In the genomic region with DNA sequence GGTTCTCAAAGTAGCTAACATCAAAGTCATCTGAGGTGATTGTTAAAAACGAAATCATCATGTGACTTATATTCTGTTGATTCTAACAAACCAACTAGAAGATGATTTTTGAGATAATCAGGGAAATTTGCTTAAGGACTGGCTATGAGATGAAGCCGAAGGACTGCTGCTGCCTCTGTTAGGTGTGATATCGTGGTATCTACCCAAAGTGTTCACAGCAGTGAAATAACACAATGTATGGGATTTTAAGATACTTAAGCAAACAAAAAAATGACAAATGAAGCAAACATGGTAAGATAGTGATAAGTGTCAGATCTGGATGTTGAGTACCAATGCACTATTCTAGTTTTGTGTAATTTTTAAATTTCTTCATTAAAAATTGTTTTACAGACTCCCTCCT, we compare ENCODE assay signal across 2 cellular contexts.
TF ChIP-seq lines count a peak whose summit lies in the region.

No MANE protein-coding gene starts in this region.

TF ChIP-seq in SK-N-SH, 30 proteins besides CTCF, POLR2A, EP300 and RAD21:
- TF ChIP-seq, protein P1, sequence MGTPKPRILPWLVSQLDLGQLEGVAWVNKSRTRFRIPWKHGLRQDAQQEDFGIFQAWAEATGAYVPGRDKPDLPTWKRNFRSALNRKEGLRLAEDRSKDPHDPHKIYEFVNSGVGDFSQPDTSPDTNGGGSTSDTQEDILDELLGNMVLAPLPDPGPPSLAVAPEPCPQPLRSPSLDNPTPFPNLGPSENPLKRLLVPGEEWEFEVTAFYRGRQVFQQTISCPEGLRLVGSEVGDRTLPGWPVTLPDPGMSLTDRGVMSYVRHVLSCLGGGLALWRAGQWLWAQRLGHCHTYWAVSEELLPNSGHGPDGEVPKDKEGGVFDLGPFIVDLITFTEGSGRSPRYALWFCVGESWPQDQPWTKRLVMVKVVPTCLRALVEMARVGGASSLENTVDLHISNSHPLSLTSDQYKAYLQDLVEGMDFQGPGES (IDR thresholded peaks at IDR 0.05; ENCODE audit: low read depth, low read length): no peak
- TF ChIP-seq YY1 (IDR thresholded peaks at IDR 0.05; ENCODE audit: low read depth): no peak
- no peak for TF ChIP-seq SIN3A (IDR thresholded peaks at IDR 0.05; ENCODE audit: borderline replicate concordance, low read depth, low read length)
- TF ChIP-seq ELF1 (IDR thresholded peaks at IDR 0.05): no peak
- TF ChIP-seq, protein P2, sequence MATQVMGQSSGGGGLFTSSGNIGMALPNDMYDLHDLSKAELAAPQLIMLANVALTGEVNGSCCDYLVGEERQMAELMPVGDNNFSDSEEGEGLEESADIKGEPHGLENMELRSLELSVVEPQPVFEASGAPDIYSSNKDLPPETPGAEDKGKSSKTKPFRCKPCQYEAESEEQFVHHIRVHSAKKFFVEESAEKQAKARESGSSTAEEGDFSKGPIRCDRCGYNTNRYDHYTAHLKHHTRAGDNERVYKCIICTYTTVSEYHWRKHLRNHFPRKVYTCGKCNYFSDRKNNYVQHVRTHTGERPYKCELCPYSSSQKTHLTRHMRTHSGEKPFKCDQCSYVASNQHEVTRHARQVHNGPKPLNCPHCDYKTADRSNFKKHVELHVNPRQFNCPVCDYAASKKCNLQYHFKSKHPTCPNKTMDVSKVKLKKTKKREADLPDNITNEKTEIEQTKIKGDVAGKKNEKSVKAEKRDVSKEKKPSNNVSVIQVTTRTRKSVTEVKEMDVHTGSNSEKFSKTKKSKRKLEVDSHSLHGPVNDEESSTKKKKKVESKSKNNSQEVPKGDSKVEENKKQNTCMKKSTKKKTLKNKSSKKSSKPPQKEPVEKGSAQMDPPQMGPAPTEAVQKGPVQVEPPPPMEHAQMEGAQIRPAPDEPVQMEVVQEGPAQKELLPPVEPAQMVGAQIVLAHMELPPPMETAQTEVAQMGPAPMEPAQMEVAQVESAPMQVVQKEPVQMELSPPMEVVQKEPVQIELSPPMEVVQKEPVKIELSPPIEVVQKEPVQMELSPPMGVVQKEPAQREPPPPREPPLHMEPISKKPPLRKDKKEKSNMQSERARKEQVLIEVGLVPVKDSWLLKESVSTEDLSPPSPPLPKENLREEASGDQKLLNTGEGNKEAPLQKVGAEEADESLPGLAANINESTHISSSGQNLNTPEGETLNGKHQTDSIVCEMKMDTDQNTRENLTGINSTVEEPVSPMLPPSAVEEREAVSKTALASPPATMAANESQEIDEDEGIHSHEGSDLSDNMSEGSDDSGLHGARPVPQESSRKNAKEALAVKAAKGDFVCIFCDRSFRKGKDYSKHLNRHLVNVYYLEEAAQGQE (IDR thresholded peaks at IDR 0.05; ENCODE audit: low read depth, low read length): no peak
- TF ChIP-seq PBX3 (IDR thresholded peaks at IDR 0.05): no peak
- no peak for TF ChIP-seq GATA2 (CRISPR knock-in tag; IDR thresholded peaks at IDR 0.05)
- TF ChIP-seq CHD2 (IDR thresholded peaks at IDR 0.05; ENCODE audit: low read length, partially characterized antibody): no peak
- no peak for TF ChIP-seq NRF1 (IDR thresholded peaks at IDR 0.05; ENCODE audit: low read depth, low read length)
TF ChIP-seq in SK-N-SH: peak in this region for 0.

TF ChIP-seq in K562, 482 proteins besides CTCF, POLR2A, EP300 and RAD21 (continued from another document and continues in another):
- TF ChIP-seq CBFA2T2 (conservative IDR thresholded peaks at IDR 0.05) (peak; percentile 73), ZNF79 (CRISPR knock-in tag; IDR thresholded peaks at IDR 0.05; ENCODE audit: low read depth) (no peak), FOXA3 (CRISPR knock-in tag; conservative IDR thresholded peaks at IDR 0.05 in 1 of 2, IDR thresholded peaks at IDR 0.05 in 1 of 2) (peak in 1 of 2 experiments; percentile 33; a peak in 1 of 4 replicates), ZNF41 (CRISPR knock-in tag; conservative IDR thresholded peaks at IDR 0.05) (no peak), ZFPM2 (CRISPR knock-in tag; IDR thresholded peaks at IDR 0.05) (no peak), ELK1 (CRISPR knock-in tag; IDR thresholded peaks at IDR 0.05) (no peak), SETDB1 (IDR thresholded peaks at IDR 0.05; ENCODE audit: low read length) (no peak), TFE3 (CRISPR knock-in tag; IDR thresholded peaks at IDR 0.05) (peak; percentile 70), ILF3 (IDR thresholded peaks at IDR 0.05; ENCODE audit: borderline replicate concordance) (no peak), SOX6 (IDR thresholded peaks at IDR 0.05) (peak; percentile 62), RBM25 (IDR thresholded peaks at IDR 0.05; ENCODE audit: low read depth, low read length, severe bottlenecking) (no peak), TEAD4 (IDR thresholded peaks at IDR 0.05; ENCODE audit: low read length) (peak; percentile 66), TEAD4 (CRISPR knock-in tag; IDR thresholded peaks at IDR 0.05; ENCODE audit: borderline replicate concordance) (no peak), ATF2 (CRISPR knock-in tag; IDR thresholded peaks at IDR 0.05) (no peak), TAL1 (IDR thresholded peaks at IDR 0.05) (peak; percentile 75), MTA2 (IDR thresholded peaks at IDR 0.05; ENCODE audit: low read depth) (0 out of 2 replicates have a peak, but pooled peaks have one; percentile 22), TAF15 (IDR thresholded peaks at IDR 0.05; ENCODE audit: low read depth, low read length) (no peak), ZNF217 (CRISPR knock-in tag; IDR thresholded peaks at IDR 0.05) (no peak), ZNF124 (CRISPR knock-in tag; IDR thresholded peaks at IDR 0.05) (no peak), SP2 (IDR thresholded peaks at IDR 0.05; ENCODE audit: extremely low read depth, low read depth, low read length, poor library complexity, severe bottlenecking) (no peak), ARID1B (IDR thresholded peaks at IDR 0.05) (peak; percentile 59), MXI1 (IDR thresholded peaks at IDR 0.05; ENCODE audit: low read depth, low read length) (no peak), YBX1 (IDR thresholded peaks at IDR 0.05) (no peak), GABPB2 (CRISPR knock-in tag; conservative IDR thresholded peaks at IDR 0.05) (no peak), SPI1 (IDR thresholded peaks at IDR 0.05; ENCODE audit: borderline replicate concordance, low read depth, low read length) (no peak), ZNF134 (CRISPR knock-in tag; conservative IDR thresholded peaks at IDR 0.05) (no peak)
- TF ChIP-seq, protein P3, sequence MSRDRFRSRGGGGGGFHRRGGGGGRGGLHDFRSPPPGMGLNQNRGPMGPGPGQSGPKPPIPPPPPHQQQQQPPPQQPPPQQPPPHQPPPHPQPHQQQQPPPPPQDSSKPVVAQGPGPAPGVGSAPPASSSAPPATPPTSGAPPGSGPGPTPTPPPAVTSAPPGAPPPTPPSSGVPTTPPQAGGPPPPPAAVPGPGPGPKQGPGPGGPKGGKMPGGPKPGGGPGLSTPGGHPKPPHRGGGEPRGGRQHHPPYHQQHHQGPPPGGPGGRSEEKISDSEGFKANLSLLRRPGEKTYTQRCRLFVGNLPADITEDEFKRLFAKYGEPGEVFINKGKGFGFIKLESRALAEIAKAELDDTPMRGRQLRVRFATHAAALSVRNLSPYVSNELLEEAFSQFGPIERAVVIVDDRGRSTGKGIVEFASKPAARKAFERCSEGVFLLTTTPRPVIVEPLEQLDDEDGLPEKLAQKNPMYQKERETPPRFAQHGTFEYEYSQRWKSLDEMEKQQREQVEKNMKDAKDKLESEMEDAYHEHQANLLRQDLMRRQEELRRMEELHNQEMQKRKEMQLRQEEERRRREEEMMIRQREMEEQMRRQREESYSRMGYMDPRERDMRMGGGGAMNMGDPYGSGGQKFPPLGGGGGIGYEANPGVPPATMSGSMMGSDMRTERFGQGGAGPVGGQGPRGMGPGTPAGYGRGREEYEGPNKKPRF (IDR thresholded peaks at IDR 0.05; ENCODE audit: low read depth, low read length): no peak
- TF ChIP-seq, protein P4, sequence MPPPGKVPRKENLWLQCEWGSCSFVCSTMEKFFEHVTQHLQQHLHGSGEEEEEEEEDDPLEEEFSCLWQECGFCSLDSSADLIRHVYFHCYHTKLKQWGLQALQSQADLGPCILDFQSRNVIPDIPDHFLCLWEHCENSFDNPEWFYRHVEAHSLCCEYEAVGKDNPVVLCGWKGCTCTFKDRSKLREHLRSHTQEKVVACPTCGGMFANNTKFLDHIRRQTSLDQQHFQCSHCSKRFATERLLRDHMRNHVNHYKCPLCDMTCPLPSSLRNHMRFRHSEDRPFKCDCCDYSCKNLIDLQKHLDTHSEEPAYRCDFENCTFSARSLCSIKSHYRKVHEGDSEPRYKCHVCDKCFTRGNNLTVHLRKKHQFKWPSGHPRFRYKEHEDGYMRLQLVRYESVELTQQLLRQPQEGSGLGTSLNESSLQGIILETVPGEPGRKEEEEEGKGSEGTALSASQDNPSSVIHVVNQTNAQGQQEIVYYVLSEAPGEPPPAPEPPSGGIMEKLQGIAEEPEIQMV (tag; conservative IDR thresholded peaks at IDR 0.05; ENCODE audit: low read depth): no peak
- TF ChIP-seq, protein P5, sequence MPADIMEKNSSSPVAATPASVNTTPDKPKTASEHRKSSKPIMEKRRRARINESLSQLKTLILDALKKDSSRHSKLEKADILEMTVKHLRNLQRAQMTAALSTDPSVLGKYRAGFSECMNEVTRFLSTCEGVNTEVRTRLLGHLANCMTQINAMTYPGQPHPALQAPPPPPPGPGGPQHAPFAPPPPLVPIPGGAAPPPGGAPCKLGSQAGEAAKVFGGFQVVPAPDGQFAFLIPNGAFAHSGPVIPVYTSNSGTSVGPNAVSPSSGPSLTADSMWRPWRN (IDR thresholded peaks at IDR 0.05; ENCODE audit: low read depth): no peak
- TF ChIP-seq, protein P6, sequence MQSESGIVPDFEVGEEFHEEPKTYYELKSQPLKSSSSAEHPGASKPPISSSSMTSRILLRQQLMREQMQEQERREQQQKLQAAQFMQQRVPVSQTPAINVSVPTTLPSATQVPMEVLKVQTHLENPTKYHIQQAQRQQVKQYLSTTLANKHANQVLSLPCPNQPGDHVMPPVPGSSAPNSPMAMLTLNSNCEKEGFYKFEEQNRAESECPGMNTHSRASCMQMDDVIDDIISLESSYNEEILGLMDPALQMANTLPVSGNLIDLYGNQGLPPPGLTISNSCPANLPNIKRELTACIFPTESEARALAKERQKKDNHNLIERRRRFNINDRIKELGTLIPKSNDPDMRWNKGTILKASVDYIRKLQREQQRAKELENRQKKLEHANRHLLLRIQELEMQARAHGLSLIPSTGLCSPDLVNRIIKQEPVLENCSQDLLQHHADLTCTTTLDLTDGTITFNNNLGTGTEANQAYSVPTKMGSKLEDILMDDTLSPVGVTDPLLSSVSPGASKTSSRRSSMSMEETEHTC (IDR thresholded peaks at IDR 0.05): no peak
- TF ChIP-seq, protein P7, sequence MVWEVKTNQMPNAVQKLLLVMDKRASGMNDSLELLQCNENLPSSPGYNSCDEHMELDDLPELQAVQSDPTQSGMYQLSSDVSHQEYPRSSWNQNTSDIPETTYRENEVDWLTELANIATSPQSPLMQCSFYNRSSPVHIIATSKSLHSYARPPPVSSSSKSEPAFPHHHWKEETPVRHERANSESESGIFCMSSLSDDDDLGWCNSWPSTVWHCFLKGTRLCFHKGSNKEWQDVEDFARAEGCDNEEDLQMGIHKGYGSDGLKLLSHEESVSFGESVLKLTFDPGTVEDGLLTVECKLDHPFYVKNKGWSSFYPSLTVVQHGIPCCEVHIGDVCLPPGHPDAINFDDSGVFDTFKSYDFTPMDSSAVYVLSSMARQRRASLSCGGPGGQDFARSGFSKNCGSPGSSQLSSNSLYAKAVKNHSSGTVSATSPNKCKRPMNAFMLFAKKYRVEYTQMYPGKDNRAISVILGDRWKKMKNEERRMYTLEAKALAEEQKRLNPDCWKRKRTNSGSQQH (CRISPR knock-in tag; IDR thresholded peaks at IDR 0.05): no peak
